26 cellular contexts compared by ENCODE assay signal in the genomic region with DNA sequence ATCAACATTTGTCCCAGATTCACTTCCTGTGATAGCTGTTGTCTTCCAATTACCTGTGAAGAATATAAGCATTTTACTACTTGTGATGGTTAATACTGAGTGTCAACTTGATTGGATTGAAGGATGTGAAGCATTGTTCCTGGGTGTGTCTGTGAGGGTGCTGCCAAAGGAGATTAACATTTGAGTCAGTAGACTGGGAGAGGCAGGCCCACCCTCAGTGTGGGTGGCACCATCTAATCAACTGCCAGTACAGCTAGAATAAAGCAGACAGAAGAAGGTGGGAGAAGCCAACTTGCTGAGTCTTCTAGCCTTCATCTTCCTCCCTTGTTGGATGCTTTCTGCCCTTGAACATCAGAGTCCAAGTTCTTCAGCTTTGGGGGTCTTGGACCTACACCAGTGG.
"Had no signal": no experiment of that assay in that cellular context is flagged by ENCODE, and none has a peak within 500 bp of the region (broad histone marks: within the 10 kb centered on the region; RNA-seq: fewer than 3 reads in every experiment).

No MANE protein-coding gene starts in this region.

- H3K27me3 ChIP-seq: stomach, suprapubic skin, testis, thyroid gland, tibial artery, tibial nerve, transverse colon, upper lobe of left lung, upper lobe of right lung, uterus, vagina had no signal

- DNase-seq: stimulated activated CD4-positive, alpha-beta T cell treated with anti-CD3 and anti-CD28 coated beads, Interleukin-2, amount 100 ng/mL, for 48 hours; stimulated activated CD4-positive, alpha-beta T cell treated with anti-CD3 and anti-CD28 coated beads, Interleukin-4, amount 100 ng/mL, for 1 hour; stimulated activated CD4-positive, alpha-beta T cell treated with anti-CD3 and anti-CD28 coated beads, Interleukin-4, amount 100 ng/mL, for 24 hours; stimulated activated CD4-positive, alpha-beta T cell treated with anti-CD3 and anti-CD28 coated beads, Interleukin-4, amount 100 ng/mL, for 4 hours; stimulated activated CD8-positive, alpha-beta memory T cell treated with anti-CD3 and anti-CD28 coated beads, Interleukin-4, amount 100 ng/mL, for 48 hours; stimulated activated naive B cell treated with anti-CD40 and anti-IgM and Interleukin-4, amounts not matched to agents 10 μg/mL and 1 μg/mL and 100 μg/mL, for 72 hours; stimulated activated naive CD4-positive, alpha-beta T cell; stimulated activated naive CD4-positive, alpha-beta T cell treated with Interleukin-2 at 50 U/mL for 16 hours; stimulated activated naive CD8-positive, alpha-beta T cell treated with anti-CD3 and anti-CD28 coated beads, Interleukin-15, amount 100 ng/mL, for 72 hours; stimulated activated naive CD8-positive, alpha-beta T cell treated with anti-CD3 and anti-CD28 coated beads, Interleukin-15, Interleukin-2, amounts not matched to agents 100 U/mL and 50 U/mL, for 24 hours; stomach; substantia nigra; testis; thyroid gland; tibial artery; transverse colon; trophoblast cell; upper lobe of left lung; upper lobe of right lung; uterus had no signal

- H3K36me3 ChIP-seq: stomach, suprapubic skin, thoracic aorta, thyroid gland, tibial artery, tibial nerve, transverse colon, upper lobe of left lung, upper lobe of right lung, uterus, vagina had no signal

- ATAC-seq: stimulated activated effector memory CD8-positive, alpha-beta T cell treated with anti-CD3 and anti-CD28 coated beads, Interleukin-12 subunit alpha, Interleukin-12 subunit beta, amount 100 ng/mL, for 72 hours; stimulated activated memory B cell treated with anti-CD40 and anti-IgM and Interleukin-4, amounts not matched to agents 10 μg/mL and 1 μg/mL and 100 μg/mL, for 72 hours; stimulated activated naive B cell treated with anti-CD40 and anti-IgM and Interleukin-4, amounts not matched to agents 10 μg/mL and 1 μg/mL and 100 μg/mL, for 72 hours; stimulated activated naive CD8-positive, alpha-beta T cell treated with anti-CD3 and anti-CD28 coated beads, Interleukin-15, amount 100 ng/mL, for 72 hours; stimulated activated naive CD8-positive, alpha-beta T cell treated with anti-CD3 and anti-CD28 coated beads, Interleukin-15, Interleukin-2, amounts not matched to agents 100 U/mL and 50 U/mL, for 24 hours; upper lobe of right lung had no signal

- H3K9me3 ChIP-seq: stomach, suprapubic skin, testis, thoracic aorta, thyroid gland, tibial artery, tibial nerve, transverse colon, upper lobe of left lung, upper lobe of right lung, uterus, vagina had no signal

- H3K4me3 ChIP-seq: stomach, suprapubic skin, testis, thoracic aorta, thyroid gland, tibial artery, tibial nerve, transverse colon, upper lobe of left lung, upper lobe of right lung, uterus, vagina had no signal
